Comparison of ENCODE assay signal across 1 cellular context in genomic region chr1:184982002-184982954, GRCh38.
TF ChIP-seq lines count a peak whose summit lies in the region.

No MANE protein-coding gene starts in this region.

TF ChIP-seq in K562, 482 proteins besides CTCF, POLR2A, EP300 and RAD21 (continued from another document and continues in another):
- TF ChIP-seq ZFP91 (CRISPR knock-in tag; IDR thresholded peaks at IDR 0.05), result no peak
- TF ChIP-seq LCOR (CRISPR knock-in tag; IDR thresholded peaks at IDR 0.05), result peak; percentile 97
- 0 out of 3 replicates have a peak, but pooled peaks of 1 of the 2 experiments have one; percentile 28 for TF ChIP-seq CBX3 (IDR thresholded peaks at IDR 0.05; ENCODE audit: borderline replicate concordance in 1 of 2, low read length in 2 of 2)
- no peak for TF ChIP-seq MTA1 (IDR thresholded peaks at IDR 0.05; ENCODE audit: borderline replicate concordance)
- peak; percentile 12; the same call in 1 of the 2 replicates for TF ChIP-seq ZNF23 (CRISPR knock-in tag; IDR thresholded peaks at IDR 0.05)
- no peak for TF ChIP-seq TAF15 (IDR thresholded peaks at IDR 0.05; ENCODE audit: low read depth, low read length)
- 0 out of 4 replicates have a peak, but pooled peaks of 1 of the 2 experiments have one; percentile 66 for TF ChIP-seq ARNT (IDR thresholded peaks at IDR 0.05)
- peak; percentile 94 for TF ChIP-seq GATA2 (CRISPR knock-in tag; IDR thresholded peaks at IDR 0.05)
- peak; percentile 14 for TF ChIP-seq ZFP36 (IDR thresholded peaks at IDR 0.05; ENCODE audit: low read depth, low read length, partially characterized antibody)
- peak; percentile 57; the same call in 1 of the 2 replicates for TF ChIP-seq DPF2 (IDR thresholded peaks at IDR 0.05)
- no peak for TF ChIP-seq ATF2 (CRISPR knock-in tag; IDR thresholded peaks at IDR 0.05)
- no peak for TF ChIP-seq BRF2 (IDR thresholded peaks at IDR 0.05; ENCODE audit: borderline replicate concordance, insufficient read depth, insufficient read length)
- peak; percentile 37 for TF ChIP-seq CEBPB (tag; IDR thresholded peaks at IDR 0.05)
- 0 out of 2 replicates have a peak, but pooled peaks have one; percentile 3 for TF ChIP-seq MGA (IDR thresholded peaks at IDR 0.05)
- TF ChIP-seq JUND (IDR thresholded peaks at IDR 0.05; ENCODE audit: borderline replicate concordance, low read depth, low read length), result peak; percentile 74
- TF ChIP-seq JUND (tag; IDR thresholded peaks at IDR 0.05; ENCODE audit: borderline replicate concordance, low read depth, low read length), result peak; percentile 60; the same call in 2 of the 3 replicates
- TF ChIP-seq MAZ (CRISPR knock-in tag; conservative IDR thresholded peaks at IDR 0.05 in 1 of 2, IDR thresholded peaks at IDR 0.05 in 1 of 2), result peak; percentile 35 to 70; a peak in 2 of 4 replicates
- TF ChIP-seq SRF (CRISPR knock-in tag; IDR thresholded peaks at IDR 0.05), result 0 out of 4 replicates have a peak, but pooled peaks of 1 of the 2 experiments have one; percentile 24
- no peak for TF ChIP-seq TAF9B (IDR thresholded peaks at IDR 0.05; ENCODE audit: partially characterized antibody)
- no peak for TF ChIP-seq PREB (CRISPR knock-in tag; IDR thresholded peaks at IDR 0.05)
- TF ChIP-seq NBN (IDR thresholded peaks at IDR 0.05; ENCODE audit: low read depth), result peak; percentile 76; the same call in 1 of the 2 replicates
- TF ChIP-seq HMBOX1 (IDR thresholded peaks at IDR 0.05), result peak; percentile 90
- TF ChIP-seq CTCFL (IDR thresholded peaks at IDR 0.05; ENCODE audit: borderline replicate concordance, insufficient read depth, low read depth, low read length, poor library complexity, severe bottlenecking), result peak; percentile 64
- peak; percentile 33; the same call in 1 of the 2 replicates for TF ChIP-seq CBFA2T3 (IDR thresholded peaks at IDR 0.05)
- TF ChIP-seq SMC3 (conservative IDR thresholded peaks at IDR 0.05; ENCODE audit: insufficient read depth, low read depth, low read length), result peak; percentile 98
- TF ChIP-seq ZNF780A (CRISPR knock-in tag; IDR thresholded peaks at IDR 0.05), result no peak
- TF ChIP-seq GABPB1 (CRISPR knock-in tag; IDR thresholded peaks at IDR 0.05), result peak; percentile 51; the same call in 1 of the 2 replicates
- no peak for TF ChIP-seq ETS1 (conservative IDR thresholded peaks at IDR 0.05; ENCODE audit: control insufficient read depth, low read depth, low read length)
- peak; percentile 52; the same call in 1 of the 2 replicates for TF ChIP-seq TEAD4 (IDR thresholded peaks at IDR 0.05; ENCODE audit: low read length)
- TF ChIP-seq TEAD4 (CRISPR knock-in tag; IDR thresholded peaks at IDR 0.05; ENCODE audit: borderline replicate concordance), result no peak
- peak; percentile 30 to 41; a peak in 2 of 4 replicates for TF ChIP-seq FOXK2 (conservative IDR thresholded peaks at IDR 0.05 in 1 of 2, IDR thresholded peaks at IDR 0.05 in 1 of 2; ENCODE audit: low read depth in 2 of 2)
- peak; percentile 70 for TF ChIP-seq MYBL2 (IDR thresholded peaks at IDR 0.05; ENCODE audit: low read depth)
- TF ChIP-seq MYBL2 (CRISPR knock-in tag; IDR thresholded peaks at IDR 0.05; ENCODE audit: borderline replicate concordance), result no peak
- no peak for TF ChIP-seq RBM15 (IDR thresholded peaks at IDR 0.05; ENCODE audit: insufficient read depth, low read length)
- no peak for TF ChIP-seq PTRF (tag; IDR thresholded peaks at IDR 0.05)
